In the genomic region with DNA sequence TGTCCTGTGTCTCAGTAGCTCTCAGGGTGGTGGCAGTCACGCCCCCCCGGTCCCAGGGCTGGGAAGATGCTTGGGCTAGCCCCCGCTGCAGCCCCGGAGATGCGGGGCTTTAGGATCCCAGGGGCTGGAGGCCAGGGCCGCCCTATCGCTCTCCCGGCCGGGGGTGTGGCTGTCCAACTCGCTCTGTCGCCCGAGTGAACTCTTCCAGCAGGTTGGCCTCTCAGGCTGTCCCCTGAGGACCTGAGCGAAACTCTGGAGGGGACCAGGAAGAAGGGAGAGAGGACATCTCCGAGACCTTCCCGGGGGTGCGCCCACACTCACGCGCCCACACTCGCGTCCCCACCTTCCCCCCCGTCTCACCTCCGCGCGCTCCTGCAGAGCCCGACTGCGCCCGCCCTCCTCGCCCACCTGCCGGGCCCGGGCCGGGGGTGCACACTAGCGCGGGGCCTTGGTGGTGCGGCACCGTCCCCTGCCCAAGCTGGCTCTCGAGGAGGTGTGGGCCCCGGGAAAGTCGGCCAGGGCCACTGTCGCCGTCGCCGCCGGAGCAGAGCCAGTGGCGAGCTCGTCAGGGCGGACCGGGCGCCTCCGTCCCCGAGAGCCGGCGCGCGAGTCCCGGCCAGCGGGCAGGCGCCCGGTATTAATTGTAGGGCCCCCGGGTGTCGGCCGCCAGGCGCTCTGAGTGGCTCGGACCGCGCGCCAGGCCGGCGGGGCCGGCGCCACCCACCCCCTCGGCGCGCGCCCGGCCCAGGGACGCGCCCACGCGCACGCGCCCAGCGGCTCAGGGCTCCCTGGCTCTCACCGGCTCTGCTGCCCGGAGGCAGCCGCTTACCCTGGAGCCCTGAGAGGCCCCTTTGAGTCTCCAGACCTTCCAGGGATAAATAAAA, we compare ENCODE assay signal across 1 cellular context.
TF ChIP-seq lines count a peak whose summit lies in the region.

No MANE protein-coding gene starts in this region.

TF ChIP-seq in HepG2, 621 proteins besides CTCF, POLR2A, EP300 and RAD21 (continued from another document):
- no peak for TF ChIP-seq ZNF781 (CRISPR knock-in tag; IDR thresholded peaks at IDR 0.05; ENCODE audit: borderline replicate concordance, not compliant biosample characterization)
- TF ChIP-seq, protein P1, sequence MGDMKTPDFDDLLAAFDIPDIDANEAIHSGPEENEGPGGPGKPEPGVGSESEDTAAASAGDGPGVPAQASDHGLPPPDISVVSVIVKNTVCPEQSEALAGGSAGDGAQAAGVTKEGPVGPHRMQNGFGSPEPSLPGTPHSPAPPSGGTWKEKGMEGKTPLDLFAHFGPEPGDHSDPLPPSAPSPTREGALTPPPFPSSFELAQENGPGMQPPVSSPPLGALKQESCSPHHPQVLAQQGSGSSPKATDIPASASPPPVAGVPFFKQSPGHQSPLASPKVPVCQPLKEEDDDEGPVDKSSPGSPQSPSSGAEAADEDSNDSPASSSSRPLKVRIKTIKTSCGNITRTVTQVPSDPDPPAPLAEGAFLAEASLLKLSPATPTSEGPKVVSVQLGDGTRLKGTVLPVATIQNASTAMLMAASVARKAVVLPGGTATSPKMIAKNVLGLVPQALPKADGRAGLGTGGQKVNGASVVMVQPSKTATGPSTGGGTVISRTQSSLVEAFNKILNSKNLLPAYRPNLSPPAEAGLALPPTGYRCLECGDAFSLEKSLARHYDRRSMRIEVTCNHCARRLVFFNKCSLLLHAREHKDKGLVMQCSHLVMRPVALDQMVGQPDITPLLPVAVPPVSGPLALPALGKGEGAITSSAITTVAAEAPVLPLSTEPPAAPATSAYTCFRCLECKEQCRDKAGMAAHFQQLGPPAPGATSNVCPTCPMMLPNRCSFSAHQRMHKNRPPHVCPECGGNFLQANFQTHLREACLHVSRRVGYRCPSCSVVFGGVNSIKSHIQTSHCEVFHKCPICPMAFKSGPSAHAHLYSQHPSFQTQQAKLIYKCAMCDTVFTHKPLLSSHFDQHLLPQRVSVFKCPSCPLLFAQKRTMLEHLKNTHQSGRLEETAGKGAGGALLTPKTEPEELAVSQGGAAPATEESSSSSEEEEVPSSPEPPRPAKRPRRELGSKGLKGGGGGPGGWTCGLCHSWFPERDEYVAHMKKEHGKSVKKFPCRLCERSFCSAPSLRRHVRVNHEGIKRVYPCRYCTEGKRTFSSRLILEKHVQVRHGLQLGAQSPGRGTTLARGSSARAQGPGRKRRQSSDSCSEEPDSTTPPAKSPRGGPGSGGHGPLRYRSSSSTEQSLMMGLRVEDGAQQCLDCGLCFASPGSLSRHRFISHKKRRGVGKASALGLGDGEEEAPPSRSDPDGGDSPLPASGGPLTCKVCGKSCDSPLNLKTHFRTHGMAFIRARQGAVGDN (CRISPR knock-in tag; IDR thresholded peaks at IDR 0.05): peak; percentile 51
- no peak for TF ChIP-seq ZNF441 (CRISPR knock-in tag; IDR thresholded peaks at IDR 0.05; ENCODE audit: borderline replicate concordance)
- peak; percentile 16; the same call in 1 of the 2 replicates for TF ChIP-seq HDAC1 (CRISPR knock-in tag; IDR thresholded peaks at IDR 0.05)
- no peak for TF ChIP-seq PHF5A (CRISPR knock-in tag; IDR thresholded peaks at IDR 0.05; ENCODE audit: low read depth, unreplicated experiment)
- no peak for TF ChIP-seq SMC3 (IDR thresholded peaks at IDR 0.05; ENCODE audit: low read length)
- TF ChIP-seq ZMYM4 (CRISPR knock-in tag; IDR thresholded peaks at IDR 0.05): 0 out of 2 replicates have a peak, but pooled peaks have one; percentile 31
